Comparison of ENCODE assay signal across 24 cellular contexts in genomic region chr7:147941316-147941715, GRCh38.
"Had no signal": no experiment of that assay in that cellular context is flagged by ENCODE, and none has a peak within 500 bp of the region (broad histone marks: within the 10 kb centered on the region; RNA-seq: fewer than 3 reads in every experiment).

No MANE protein-coding gene starts in this region.

- H3K27ac Mint-ChIP-seq: activated CD4-positive, alpha-beta T cell treated with anti-CD3 and anti-CD28 coated beads, Interleukin-2, amount 10 ng/mL, durations not matched to agents 7 days and 5 days; activated CD8-positive, alpha-beta T cell treated with anti-CD3 and anti-CD28 coated beads, Interleukin-2, amount 10 ng/mL, durations not matched to agents 7 days and 5 days; activated naive CD8-positive, alpha-beta T cell treated with anti-CD3 and anti-CD28 coated beads, Interleukin-2, amount 50 U/mL, for 24 hours; activated T-helper 1 cell treated with anti-CD3 and anti-CD28 coated beads, Interleukin-12 subunit alpha, Interleukin-12 subunit beta, Interleukin-2, Interleukin-4 antibody, amounts not matched to agents 30 ng/mL and 10 ng/mL and 1 ng/mL, durations not matched to agents 14 hours and 24 hours and 36 hours; mesothelial cell of epicardium; natural killer cell treated with Interleukin-12 subunit alpha and Interleukin-12 subunit beta and Interleukin-15 and Interleukin-18, amount 100 ng/mL, for 72 hours; stimulated activated memory B cell treated with anti-CD40 and anti-IgM and Interleukin-4, amounts not matched to agents 10 μg/mL and 1 μg/mL and 100 μg/mL, for 72 hours; type B pancreatic cell had no signal

- H3K9me3 Mint-ChIP-seq: mesothelial cell of epicardium had no signal

- H3K4me1 ChIP-seq: left ventricle myocardium inferior, pancreas, right lobe of liver, stomach, vagina had no signal

- H3K36me3 ChIP-seq: esophagus muscularis mucosa, left ventricle myocardium inferior, neutrophil, pancreas, right lobe of liver, stomach, vagina had no signal

- DNase-seq: activated CD4-positive, alpha-beta T cell treated with anti-CD3 and anti-CD28 coated beads, Interleukin-2, amount 10 ng/mL, durations not matched to agents 7 days and 5 days; activated CD4-positive, CD25-positive, alpha-beta regulatory T cell treated with anti-CD3 and anti-CD28 coated beads, Interleukin-2, amount 50 U/mL, for 72 hours; activated CD8-positive, alpha-beta T cell treated with anti-CD3 and anti-CD28 coated beads, Interleukin-2, amount 10 ng/mL, durations not matched to agents 7 days and 5 days; activated gamma-delta T cell; activated naive CD4-positive, alpha-beta T cell treated with anti-CD3 and anti-CD28 coated beads, Interleukin-2, amount 50 U/mL, for 16 hours; activated naive CD8-positive, alpha-beta T cell treated with anti-CD3 and anti-CD28 coated beads, Interleukin-2, amount 50 U/mL, for 24 hours; cerebellar nuclear complex; hippocampal formation; left ventricle myocardium inferior; pancreas; right lobe of liver; stimulated activated CD4-positive, alpha-beta T cell treated with anti-CD3 and anti-CD28 coated beads, Interleukin-2, amount 100 ng/mL, for 24 hours; stomach had no signal

- H3K27me3 Mint-ChIP-seq: activated CD4-positive, alpha-beta T cell treated with anti-CD3 and anti-CD28 coated beads, Interleukin-2, amount 10 ng/mL, durations not matched to agents 7 days and 5 days; activated naive CD8-positive, alpha-beta T cell treated with anti-CD3 and anti-CD28 coated beads, Interleukin-2, amount 50 U/mL, for 24 hours; natural killer cell treated with Interleukin-12 subunit alpha and Interleukin-12 subunit beta and Interleukin-15 and Interleukin-18, amount 100 ng/mL, for 72 hours; stimulated activated memory B cell treated with anti-CD40 and anti-IgM and Interleukin-4, amounts not matched to agents 10 μg/mL and 1 μg/mL and 100 μg/mL, for 72 hours; type B pancreatic cell had no signal

- H3K36me3 Mint-ChIP-seq: mesothelial cell of epicardium; natural killer cell treated with Interleukin-12 subunit alpha and Interleukin-12 subunit beta and Interleukin-15 and Interleukin-18, amount 100 ng/mL, for 72 hours; stimulated activated memory B cell treated with anti-CD40 and anti-IgM and Interleukin-4, amounts not matched to agents 10 μg/mL and 1 μg/mL and 100 μg/mL, for 72 hours; type B pancreatic cell had no signal

- H3K4me3 ChIP-seq: coronary artery, left ventricle myocardium inferior, pancreas, right lobe of liver, skin epidermis, stomach, vagina had no signal

- H3K27me3 ChIP-seq: esophagus muscularis mucosa, neutrophil, pancreas, right lobe of liver, stomach, vagina had no signal

- H3K9me3 ChIP-seq: esophagus muscularis mucosa, neutrophil, pancreas, right lobe of liver, stomach, vagina had no signal

- H3K4me1 Mint-ChIP-seq: activated CD4-positive, alpha-beta T cell treated with anti-CD3 and anti-CD28 coated beads, Interleukin-2, amount 10 ng/mL, durations not matched to agents 7 days and 5 days; activated naive CD8-positive, alpha-beta T cell treated with anti-CD3 and anti-CD28 coated beads, Interleukin-2, amount 50 U/mL, for 24 hours; mesothelial cell of epicardium; stimulated activated memory B cell treated with anti-CD40 and anti-IgM and Interleukin-4, amounts not matched to agents 10 μg/mL and 1 μg/mL and 100 μg/mL, for 72 hours had no signal

- H3K4me3 Mint-ChIP-seq: activated CD4-positive, alpha-beta T cell treated with anti-CD3 and anti-CD28 coated beads, Interleukin-2, amount 10 ng/mL, durations not matched to agents 7 days and 5 days; activated CD8-positive, alpha-beta T cell treated with anti-CD3 and anti-CD28 coated beads, Interleukin-2, amount 10 ng/mL, durations not matched to agents 7 days and 5 days; activated naive CD8-positive, alpha-beta T cell treated with anti-CD3 and anti-CD28 coated beads, Interleukin-2, amount 50 U/mL, for 24 hours; activated T-helper 1 cell treated with anti-CD3 and anti-CD28 coated beads, Interleukin-12 subunit alpha, Interleukin-12 subunit beta, Interleukin-2, Interleukin-4 antibody, amounts not matched to agents 30 ng/mL and 10 ng/mL and 1 ng/mL, durations not matched to agents 14 hours and 24 hours and 36 hours; mesothelial cell of epicardium; natural killer cell treated with Interleukin-12 subunit alpha and Interleukin-12 subunit beta and Interleukin-15 and Interleukin-18, amount 100 ng/mL, for 72 hours; stimulated activated memory B cell treated with anti-CD40 and anti-IgM and Interleukin-4, amounts not matched to agents 10 μg/mL and 1 μg/mL and 100 μg/mL, for 72 hours; type B pancreatic cell had no signal

- H3K27ac ChIP-seq: coronary artery, esophagus muscularis mucosa, left ventricle myocardium inferior, neutrophil, pancreas, right lobe of liver, skin epidermis, stomach, vagina, VCaP had no signal
